Comparison of ENCODE assay signal across 23 cellular contexts in genomic region chr1:2917284-2917683, GRCh38.
"Had no signal": no experiment of that assay in that cellular context is flagged by ENCODE, and none has a peak within 500 bp of the region (broad histone marks: within the 10 kb centered on the region; RNA-seq: fewer than 3 reads in every experiment).

No MANE protein-coding gene starts in this region.

- H3K4me1 ChIP-seq: colonic mucosa, esophagus muscularis mucosa, esophagus squamous epithelium, foreskin keratinocyte, gastrocnemius medialis, gastroesophageal sphincter, heart left ventricle, heart right ventricle had no signal

- H3K4me3 ChIP-seq: colonic mucosa, coronary artery, dorsolateral prefrontal cortex, esophagus muscularis mucosa, esophagus squamous epithelium, gastrocnemius medialis, gastroesophageal sphincter, heart left ventricle, heart right ventricle had no signal

- DNase-seq: colonic mucosa; cortex of kidney; dermis blood vessel endothelial cell; dorsolateral prefrontal cortex; effector CD4-positive, alpha-beta T cell; effector CD8-positive, alpha-beta T cell; effector memory CD4-positive, alpha-beta T cell; effector memory CD8-positive, alpha-beta T cell; endodermal cell; erythroblast; esophagus squamous epithelium; foreskin fibroblast; foreskin keratinocyte; foreskin melanocyte; gastrocnemius medialis; glutamatergic neuron; head of caudate nucleus; heart left ventricle; heart right ventricle had no signal

- H3K27ac ChIP-seq: colonic mucosa, coronary artery, dorsolateral prefrontal cortex, epithelial cell of prostate, esophagus muscularis mucosa, esophagus squamous epithelium, foreskin keratinocyte, gastrocnemius medialis, gastroesophageal sphincter, heart left ventricle, heart right ventricle had no signal

- H3K9me3 ChIP-seq: colonic mucosa, esophagus muscularis mucosa, esophagus squamous epithelium, gastrocnemius medialis, gastroesophageal sphincter, heart left ventricle, heart right ventricle had no signal

- H3K36me3 ChIP-seq: colonic mucosa, esophagus muscularis mucosa, esophagus squamous epithelium, gastrocnemius medialis, gastroesophageal sphincter, heart left ventricle, heart right ventricle had no signal

- H3K27me3 ChIP-seq: colonic mucosa, dorsolateral prefrontal cortex, foreskin keratinocyte had no signal
